2 cellular contexts compared by ENCODE assay signal in the genomic region with DNA sequence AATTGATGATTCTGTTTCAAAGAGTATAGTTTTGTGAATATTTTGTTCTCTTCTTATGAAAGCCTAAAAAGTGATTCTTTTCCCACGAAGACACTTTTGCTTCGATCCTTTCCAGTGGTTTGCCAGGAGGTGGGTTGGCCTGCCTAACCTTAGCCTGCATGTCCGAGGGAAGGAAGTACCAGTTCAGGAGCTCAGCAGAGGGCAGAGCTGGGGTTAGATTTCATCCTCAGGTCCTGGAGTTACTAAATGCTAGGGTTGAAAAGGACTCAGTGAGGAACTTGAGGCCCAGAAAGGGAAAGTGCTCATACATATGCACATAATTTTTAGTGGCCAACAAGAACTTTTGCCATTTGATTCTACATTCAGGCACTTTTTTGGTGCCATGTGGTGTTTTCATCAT.
TF ChIP-seq lines count a peak whose summit lies in the region.

No MANE protein-coding gene starts in this region.

TF ChIP-seq in GM23338, 12 proteins besides CTCF, POLR2A, EP300 and RAD21:
- no peak for TF ChIP-seq CREB1 (CRISPR knock-in tag; IDR thresholded peaks at IDR 0.05; ENCODE audit: low read depth)
- TF ChIP-seq, protein P1, sequence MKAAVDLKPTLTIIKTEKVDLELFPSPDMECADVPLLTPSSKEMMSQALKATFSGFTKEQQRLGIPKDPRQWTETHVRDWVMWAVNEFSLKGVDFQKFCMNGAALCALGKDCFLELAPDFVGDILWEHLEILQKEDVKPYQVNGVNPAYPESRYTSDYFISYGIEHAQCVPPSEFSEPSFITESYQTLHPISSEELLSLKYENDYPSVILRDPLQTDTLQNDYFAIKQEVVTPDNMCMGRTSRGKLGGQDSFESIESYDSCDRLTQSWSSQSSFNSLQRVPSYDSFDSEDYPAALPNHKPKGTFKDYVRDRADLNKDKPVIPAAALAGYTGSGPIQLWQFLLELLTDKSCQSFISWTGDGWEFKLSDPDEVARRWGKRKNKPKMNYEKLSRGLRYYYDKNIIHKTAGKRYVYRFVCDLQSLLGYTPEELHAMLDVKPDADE (IDR thresholded peaks at IDR 0.05): no peak
- TF ChIP-seq, protein P2, sequence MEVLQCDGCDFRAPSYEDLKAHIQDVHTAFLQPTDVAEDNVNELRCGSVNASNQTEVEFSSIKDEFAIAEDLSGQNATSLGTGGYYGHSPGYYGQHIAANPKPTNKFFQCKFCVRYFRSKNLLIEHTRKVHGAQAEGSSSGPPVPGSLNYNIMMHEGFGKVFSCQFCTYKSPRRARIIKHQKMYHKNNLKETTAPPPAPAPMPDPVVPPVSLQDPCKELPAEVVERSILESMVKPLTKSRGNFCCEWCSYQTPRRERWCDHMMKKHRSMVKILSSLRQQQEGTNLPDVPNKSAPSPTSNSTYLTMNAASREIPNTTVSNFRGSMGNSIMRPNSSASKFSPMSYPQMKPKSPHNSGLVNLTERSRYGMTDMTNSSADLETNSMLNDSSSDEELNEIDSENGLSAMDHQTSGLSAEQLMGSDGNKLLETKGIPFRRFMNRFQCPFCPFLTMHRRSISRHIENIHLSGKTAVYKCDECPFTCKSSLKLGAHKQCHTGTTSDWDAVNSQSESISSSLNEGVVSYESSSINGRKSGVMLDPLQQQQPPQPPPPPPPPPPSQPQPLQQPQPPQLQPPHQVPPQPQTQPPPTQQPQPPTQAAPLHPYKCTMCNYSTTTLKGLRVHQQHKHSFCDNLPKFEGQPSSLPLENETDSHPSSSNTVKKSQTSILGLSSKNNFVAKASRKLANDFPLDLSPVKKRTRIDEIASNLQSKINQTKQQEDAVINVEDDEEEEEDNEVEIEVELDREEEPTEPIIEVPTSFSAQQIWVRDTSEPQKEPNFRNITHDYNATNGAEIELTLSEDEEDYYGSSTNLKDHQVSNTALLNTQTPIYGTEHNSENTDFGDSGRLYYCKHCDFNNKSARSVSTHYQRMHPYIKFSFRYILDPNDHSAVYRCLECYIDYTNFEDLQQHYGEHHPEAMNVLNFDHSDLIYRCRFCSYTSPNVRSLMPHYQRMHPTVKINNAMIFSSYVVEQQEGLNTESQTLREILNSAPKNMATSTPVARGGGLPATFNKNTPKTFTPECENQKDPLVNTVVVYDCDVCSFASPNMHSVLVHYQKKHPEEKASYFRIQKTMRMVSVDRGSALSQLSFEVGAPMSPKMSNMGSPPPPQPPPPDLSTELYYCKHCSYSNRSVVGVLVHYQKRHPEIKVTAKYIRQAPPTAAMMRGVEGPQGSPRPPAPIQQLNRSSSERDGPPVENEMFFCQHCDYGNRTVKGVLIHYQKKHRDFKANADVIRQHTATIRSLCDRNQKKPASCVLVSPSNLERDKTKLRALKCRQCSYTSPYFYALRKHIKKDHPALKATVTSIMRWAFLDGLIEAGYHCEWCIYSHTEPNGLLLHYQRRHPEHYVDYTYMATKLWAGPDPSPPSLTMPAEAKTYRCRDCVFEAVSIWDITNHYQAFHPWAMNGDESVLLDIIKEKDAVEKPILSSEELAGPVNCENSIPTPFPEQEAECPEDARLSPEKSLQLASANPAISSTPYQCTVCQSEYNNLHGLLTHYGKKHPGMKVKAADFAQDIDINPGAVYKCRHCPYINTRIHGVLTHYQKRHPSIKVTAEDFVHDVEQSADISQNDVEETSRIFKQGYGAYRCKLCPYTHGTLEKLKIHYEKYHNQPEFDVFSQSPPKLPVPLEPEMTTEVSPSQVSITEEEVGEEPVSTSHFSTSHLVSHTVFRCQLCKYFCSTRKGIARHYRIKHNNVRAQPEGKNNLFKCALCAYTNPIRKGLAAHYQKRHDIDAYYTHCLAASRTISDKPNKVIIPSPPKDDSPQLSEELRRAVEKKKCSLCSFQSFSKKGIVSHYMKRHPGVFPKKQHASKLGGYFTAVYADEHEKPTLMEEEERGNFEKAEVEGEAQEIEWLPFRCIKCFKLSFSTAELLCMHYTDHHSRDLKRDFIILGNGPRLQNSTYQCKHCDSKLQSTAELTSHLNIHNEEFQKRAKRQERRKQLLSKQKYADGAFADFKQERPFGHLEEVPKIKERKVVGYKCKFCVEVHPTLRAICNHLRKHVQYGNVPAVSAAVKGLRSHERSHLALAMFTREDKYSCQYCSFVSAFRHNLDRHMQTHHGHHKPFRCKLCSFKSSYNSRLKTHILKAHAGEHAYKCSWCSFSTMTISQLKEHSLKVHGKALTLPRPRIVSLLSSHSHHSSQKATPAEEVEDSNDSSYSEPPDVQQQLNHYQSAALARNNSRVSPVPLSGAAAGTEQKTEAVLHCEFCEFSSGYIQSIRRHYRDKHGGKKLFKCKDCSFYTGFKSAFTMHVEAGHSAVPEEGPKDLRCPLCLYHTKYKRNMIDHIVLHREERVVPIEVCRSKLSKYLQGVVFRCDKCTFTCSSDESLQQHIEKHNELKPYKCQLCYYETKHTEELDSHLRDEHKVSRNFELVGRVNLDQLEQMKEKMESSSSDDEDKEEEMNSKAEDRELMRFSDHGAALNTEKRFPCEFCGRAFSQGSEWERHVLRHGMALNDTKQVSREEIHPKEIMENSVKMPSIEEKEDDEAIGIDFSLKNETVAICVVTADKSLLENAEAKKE (CRISPR knock-in tag; IDR thresholded peaks at IDR 0.05): 0 out of 2 replicates have a peak, but pooled peaks have one; percentile 14

TF ChIP-seq in H1, 55 proteins besides CTCF, POLR2A, EP300 and RAD21:
- TF ChIP-seq NRF1 (IDR thresholded peaks at IDR 0.05; ENCODE audit: low read depth, low read length): no peak
- no peak for TF ChIP-seq HDAC2 (IDR thresholded peaks at IDR 0.05; ENCODE audit: borderline replicate concordance in 1 of 2, low read depth in 2 of 2, low read length in 2 of 2)
- no peak for TF ChIP-seq SIRT6 (IDR thresholded peaks at IDR 0.05; ENCODE audit: low read length)
- no peak for TF ChIP-seq CBX8 (IDR thresholded peaks at IDR 0.05; ENCODE audit: borderline replicate concordance, low read depth, low read length)
